8 cellular contexts compared by ENCODE assay signal in the genomic region with DNA sequence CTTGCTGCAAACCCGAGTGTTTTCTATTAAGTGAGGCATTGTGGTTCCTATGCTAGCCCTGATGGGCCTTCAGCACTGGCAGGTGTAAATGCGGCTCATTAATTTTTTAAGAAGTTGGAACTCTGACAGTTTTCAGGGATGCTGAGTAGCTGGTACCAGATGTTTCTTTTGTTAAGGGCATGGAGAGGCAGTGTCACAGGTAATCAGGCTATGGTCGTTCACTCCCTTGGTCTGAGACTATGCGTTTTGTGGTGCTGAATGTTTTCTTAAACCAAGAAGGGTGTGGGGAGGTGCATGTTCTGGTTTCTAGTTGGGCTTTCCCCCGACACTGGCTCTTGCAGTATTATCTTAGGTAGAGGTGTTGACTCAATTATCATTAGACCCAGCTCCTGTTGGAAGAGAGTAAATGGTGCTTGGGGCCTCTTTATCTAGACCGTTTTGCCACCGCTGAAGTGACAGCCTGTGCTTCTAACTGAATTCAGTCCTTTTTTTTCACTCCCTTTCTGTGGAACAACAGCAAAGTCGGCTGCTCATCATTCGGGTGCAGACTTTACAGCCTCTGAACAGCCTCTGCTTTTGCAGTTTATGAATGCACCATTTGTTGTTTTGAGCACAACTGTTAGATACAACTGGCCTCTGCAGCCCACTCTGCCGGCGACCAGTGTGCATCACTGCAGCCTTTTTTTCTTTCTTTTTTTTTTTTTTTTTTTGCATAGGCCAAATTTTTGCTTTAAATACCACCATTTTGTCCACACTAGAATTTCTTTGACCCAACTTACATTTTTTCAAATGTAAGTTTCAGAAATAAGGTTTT. TPM values are rescaled to one million over a fixed set of nuclear protein-coding genes. Genes with fewer than 3 reads are reported as not detected.
DNase-seq lines count a peak whose midpoint lies in the region; ATAC-seq and TF ChIP-seq lines count a peak whose summit lies in the region.

No MANE protein-coding gene starts in this region.

- H3K4me3 Mint-ChIP-seq in naive thymus-derived CD4-positive, alpha-beta T cell = peak overlapping the region; percentile 33 to 83 (median 57)

- no peaks in the 10 kb centered on the region for H3K9me3 ChIP-seq in naive thymus-derived CD4-positive, alpha-beta T cell (ENCODE audit: control insufficient read depth in 2 of 3, low read length in 3 of 3)

- H3K9me3 Mint-ChIP-seq in naive thymus-derived CD4-positive, alpha-beta T cell = peaks cover 0 to 5% (median 0%) of the 10 kb centered on the region in 11 donors

- no peak overlapping the region for H3K4me3 ChIP-seq in astrocyte of the spinal cord (ENCODE audit: low read depth, low read length)
- no peak overlapping the region for H3K4me3 ChIP-seq in naive thymus-derived CD4-positive, alpha-beta T cell (ENCODE audit: low read length)

- H3K4me1 ChIP-seq in naive thymus-derived CD4-positive, alpha-beta T cell (ENCODE audit: control insufficient read depth in 2 of 2, insufficient read depth in 2 of 2, low read length in 2 of 2) = peaks cover 23 to 47% of the 10 kb centered on the region in 2 donors

- ATAC-seq in naive thymus-derived CD4-positive, alpha-beta T cell = no peak
- ATAC-seq in GM21576 (IDR thresholded peaks at IDR 0.05; ENCODE audit: unreplicated experiment) (no peak), GM21717 (IDR thresholded peaks at IDR 0.05; ENCODE audit: unreplicated experiment) (no peak)

- DNase-seq in DMS153 (lab: John Stamatoyannopoulos, UW) (peak; percentile 70), NCI-H1694 (lab: John Stamatoyannopoulos, UW) (peak; percentile 86), astrocyte of the spinal cord (ENCODE audit: low read depth, low spot score) (no peak), ACHN (no peak)
- peak in 1 of 9 donors; percentile 26 for DNase-seq in naive thymus-derived CD4-positive, alpha-beta T cell
- DNase-seq in stimulated activated CD4-positive, alpha-beta T cell treated with anti-CD3 and anti-CD28 coated beads, Interleukin-4, amount 100 ng/mL, for 4 hours = no peak

- H3K27ac Mint-ChIP-seq in naive thymus-derived CD4-positive, alpha-beta T cell = peak overlapping the region; percentile 64 to 93 (median 78)

- intact Hi-C loops in naive thymus-derived CD4-positive, alpha-beta T cell (cut with micrococcal nuclease) = loop anchor here in 1 of 2 donors (5.0 kb wide), 1 partner anchor 244 kb away; a partner anchor contains a TSS

- H3K36me3 Mint-ChIP-seq in naive thymus-derived CD4-positive, alpha-beta T cell = no peaks in the 10 kb centered on the region

- H3K27ac ChIP-seq in naive thymus-derived CD4-positive, alpha-beta T cell (ENCODE audit: low read depth, low read length) = peak overlapping the region; percentile 8

- no peaks in the 10 kb centered on the region for H3K27me3 Mint-ChIP-seq in naive thymus-derived CD4-positive, alpha-beta T cell

- H3K36me3 ChIP-seq in naive thymus-derived CD4-positive, alpha-beta T cell (ENCODE audit: control insufficient read depth in 2 of 3, insufficient read depth in 3 of 3, low read length in 3 of 3) = peaks cover 0 to 4% (median 0%) of the 10 kb centered on the region in 3 experiments

- no peaks in the 10 kb centered on the region for H3K27me3 ChIP-seq in naive thymus-derived CD4-positive, alpha-beta T cell (ENCODE audit: control insufficient read depth in 2 of 2, insufficient read depth in 2 of 2, low read length in 2 of 2)

- in situ Hi-C loops in astrocyte of the spinal cord (cut with HindIII; ENCODE audit: low sequenced_read_pairs) (no loop called here), ACHN (cut with HindIII; ENCODE audit: low pct_ligation_motif_present, low pct_unique_long_range_greater_than_20kb, low sequenced_read_pairs) (no loop called here)

- peak; percentile 34 for TF ChIP-seq CTCF in astrocyte of the spinal cord (IDR thresholded peaks at IDR 0.05; ENCODE audit: low read depth, low read length)

- POLR2A ChIA-PET in naive thymus-derived CD4-positive, alpha-beta T cell (lab: Charles Lee) = interaction anchor here (0.5 to 10.7 kb wide), 7 partner anchors 8 to 53 kb away, joined by 3 to 91 read pairs (median 3); no protein-coding TSS in a partner anchor

- H3K4me1 Mint-ChIP-seq in naive thymus-derived CD4-positive, alpha-beta T cell = peaks cover 54 to 90% (median 84%) of the 10 kb centered on the region in 7 donors

- CTCF ChIA-PET in naive thymus-derived CD4-positive, alpha-beta T cell (lab: Charles Lee) = interaction anchor here (0.6 to 1.0 kb wide), 2 partner anchors 9 to 99 kb away, joined by 3 to 4 read pairs; no protein-coding TSS in a partner anchor

RNA-seq across cellular contexts. Expression of a gene that starts 35.6 kb away (rescaled TPM):
- total RNA-seq in naive thymus-derived CD4-positive, alpha-beta T cell = 10 to 100 TPM; 28.3 to 56.7 (median 51.6) TPM
- 10 to 100 TPM in 1 of 2 donors, 1 to 10 TPM in 1; 4.2 to 10.0 TPM for polyA plus RNA-seq in naive thymus-derived CD4-positive, alpha-beta T cell

Comparison
In these comparisons a context has a peak if more than half of its experiments do, and no peak if none do; other contexts are left out.
1. DNase-seq: peak in DMS153 (single experiment) and NCI-H1694 (single experiment); none in astrocyte of the spinal cord (single experiment), stimulated activated CD4-positive, alpha-beta T cell treated with anti-CD3 and anti-CD28 coated beads, Interleukin-4, amount 100 ng/mL, for 4 hours (0 of 2) and ACHN (single experiment).